In genomic region chr19:45506991-45507863, GRCh38 we compare ENCODE assay signal across 8 cellular contexts. TPM values are rescaled to one million over a fixed set of nuclear protein-coding genes. Genes with fewer than 3 reads are reported as not detected.
DNase-seq lines count a peak whose midpoint lies in the region; ATAC-seq and TF ChIP-seq lines count a peak whose summit lies in the region.

Gene VASP, plus strand, starts transcription at chr19:45507479. Its CDS starts 293 bp downstream, at chr19:45507772.

- peak within 1 kb of the TSS; percentile 84 for H2AFZ ChIP-seq in neuronal stem cell (ENCODE audit: low read length)

- no peak within 1 kb of the TSS for H2BK120ac ChIP-seq in neuronal stem cell (ENCODE audit: low read depth, low read length)

- H2BK5ac ChIP-seq in neuronal stem cell (ENCODE audit: low read length) = peak within 1 kb of the TSS; percentile 93

- peaks cover 8% of the 10 kb centered on the region for H3K79me1 ChIP-seq in neuronal stem cell (ENCODE audit: low read depth, low read length)

- H2BK15ac ChIP-seq in neuronal stem cell (ENCODE audit: low read length) = peak within 1 kb of the TSS; percentile 96

- H3K4me3 ChIP-seq in neuronal stem cell (ENCODE audit: low read length in 2 of 2) = peak within 1 kb of the TSS; percentile 97 to 100
- peak within 1 kb of the TSS; percentile 80 to 97 (median 93) for H3K4me3 ChIP-seq in subcutaneous abdominal adipose tissue (ENCODE audit: low read depth in 1 of 5, low read length in 5 of 5)

- no peaks in the 10 kb centered on the region for H3K9me3 ChIP-seq in KOPT-K1 (ENCODE audit: insufficient read depth, low read length, poor library complexity, severe bottlenecking)
- no peaks in the 10 kb centered on the region for H3K9me3 ChIP-seq in neuronal stem cell (replicated peaks in 1 of 2; ENCODE audit: control insufficient read depth in 2 of 2, insufficient read depth in 1 of 2, low read depth in 1 of 2, low read length in 2 of 2)
- no peaks in the 10 kb centered on the region for H3K9me3 ChIP-seq in subcutaneous abdominal adipose tissue (ENCODE audit: control insufficient read depth in 5 of 5, low read length in 5 of 5)

- H3K27me3 ChIP-seq in foreskin keratinocyte (no peaks in the 10 kb centered on the region), neuronal stem cell (ENCODE audit: control insufficient read depth in 3 of 3, insufficient read depth in 3 of 3, low read depth in 1 of 3, low read length in 3 of 3) (peaks cover 0 to 9% (median 0%) of the 10 kb centered on the region in 3 experiments), subcutaneous abdominal adipose tissue (ENCODE audit: control insufficient read depth in 5 of 5, insufficient read depth in 4 of 5, low read length in 5 of 5) (no peaks in the 10 kb centered on the region)

- H3K36me3 ChIP-seq in KOPT-K1 (ENCODE audit: insufficient read depth, low read length) (no peaks in the 10 kb centered on the region), neuronal stem cell (replicated peaks in 1 of 2; ENCODE audit: control insufficient read depth in 2 of 2, insufficient read depth in 2 of 2, low read length in 2 of 2) (peaks cover 0 to 4% of the 10 kb centered on the region in 2 donors), subcutaneous abdominal adipose tissue (ENCODE audit: control insufficient read depth in 5 of 5, insufficient read depth in 5 of 5, low read length in 5 of 5) (no peaks in the 10 kb centered on the region)

- peak; percentile 93 for DNase-seq in Daoy (ENCODE audit: low read depth)
- peak; percentile 91 for DNase-seq in SIG-M5 treated with dmso at 0.1 percent for 504 hours (lab: John Stamatoyannopoulos, UW; ENCODE audit: unreplicated experiment)
- DNase-seq in activated gamma-delta T cell (lab: John Stamatoyannopoulos, UW) = peak; percentile 82
- peak; percentile 80 to 89 for DNase-seq in foreskin keratinocyte
- DNase-seq in neuronal stem cell (ENCODE audit: low spot score) = peak; percentile 59

- H3K18ac ChIP-seq in neuronal stem cell (ENCODE audit: low read length) = peak within 1 kb of the TSS; percentile 97

- H3K4me2 ChIP-seq in neuronal stem cell (ENCODE audit: insufficient read depth, low read length, poor library complexity, severe bottlenecking) = peak within 1 kb of the TSS; percentile 91

- ATAC-seq in GM21786 (IDR thresholded peaks at IDR 0.05; ENCODE audit: unreplicated experiment) = peak; percentile 37
- peak; percentile 48 for ATAC-seq in foreskin keratinocyte

- peak within 1 kb of the TSS; percentile 99 for H2AK5ac ChIP-seq in neuronal stem cell (ENCODE audit: low read depth, low read length)

- H3K4me1 ChIP-seq in foreskin keratinocyte (no peaks in the 10 kb centered on the region), neuronal stem cell (ENCODE audit: control insufficient read depth in 2 of 2, insufficient read depth in 1 of 2, low read depth in 1 of 2, low read length in 2 of 2) (peaks cover 5 to 18% of the 10 kb centered on the region in 2 donors), subcutaneous abdominal adipose tissue (ENCODE audit: control insufficient read depth in 5 of 5, insufficient read depth in 5 of 5, low read length in 5 of 5) (peaks cover 0 to 55% (median 46%) of the 10 kb centered on the region in 5 donors)

- no peak within 1 kb of the TSS for H2BK12ac ChIP-seq in neuronal stem cell (ENCODE audit: low read length)

- H4K8ac ChIP-seq in neuronal stem cell (ENCODE audit: low read depth, low read length) = no peak within 1 kb of the TSS

- no peak within 1 kb of the TSS for H4K91ac ChIP-seq in neuronal stem cell (ENCODE audit: low read depth, low read length, poor library complexity)

- WGBS in neuronal stem cell (ENCODE audit: extremely low coverage in 2 of 2, insufficient read length in 2 of 2, insufficient replicate concordance in 1 of 2), 2 donors = no CpG with 5 or more reads among the region's 65 CpGs

- no peak for TF ChIP-seq CTCF in foreskin keratinocyte (conservative IDR thresholded peaks at IDR 0.05)

- H3K9ac ChIP-seq in neuronal stem cell (ENCODE audit: low read depth, low read length, poor library complexity) (peak within 1 kb of the TSS; percentile 82), subcutaneous abdominal adipose tissue (ENCODE audit: low read length in 5 of 5) (peak within 1 kb of the TSS; percentile 77 to 94 (median 88))

- H3K14ac ChIP-seq in neuronal stem cell (ENCODE audit: low read length) = peak within 1 kb of the TSS; percentile 86

- peak within 1 kb of the TSS; percentile 91 for H3K27ac ChIP-seq in KOPT-K1 (ENCODE audit: low read depth, low read length, poor library complexity, severe bottlenecking)
- H3K27ac ChIP-seq in foreskin keratinocyte = peak within 1 kb of the TSS; percentile 85
- peak within 1 kb of the TSS; percentile 77 for H3K27ac ChIP-seq in neuronal stem cell (replicated peaks; ENCODE audit: low read length)
- H3K27ac ChIP-seq in subcutaneous abdominal adipose tissue (ENCODE audit: low read depth, low read length) = peak within 1 kb of the TSS; percentile 87

- peak within 1 kb of the TSS; percentile 53 for H3K4ac ChIP-seq in neuronal stem cell (ENCODE audit: low read length)

- H3K23ac ChIP-seq in neuronal stem cell (ENCODE audit: low read depth, low read length, poor library complexity) = peak within 1 kb of the TSS; percentile 97

RNA-seq across cellular contexts. Expression of gene VASP, which starts in this region (rescaled TPM):
- total RNA-seq in Daoy (2014; rRNA removed; shearing (Covaris generic)) = 121 and 175 TPM in 2 replicates
- total RNA-seq in foreskin keratinocyte = 168 and 176 TPM in 2 replicates
- 157 and 161 TPM in 2 replicates for polyA plus RNA-seq in foreskin keratinocyte
- polyA plus RNA-seq in neuronal stem cell (2013, experiment 1 of 2) = 61.7 TPM
- 63.2 TPM for polyA plus RNA-seq in neuronal stem cell (2013, experiment 2 of 2)

Comparison
In these comparisons a context has a peak if more than half of its experiments do, and no peak if none do; other contexts are left out.
1. Peak in every context shown above with its lines: DNase-seq, ATAC-seq, H3K4me3 ChIP-seq and H3K27ac ChIP-seq.